8 cellular contexts compared by ENCODE assay signal in the genomic region with DNA sequence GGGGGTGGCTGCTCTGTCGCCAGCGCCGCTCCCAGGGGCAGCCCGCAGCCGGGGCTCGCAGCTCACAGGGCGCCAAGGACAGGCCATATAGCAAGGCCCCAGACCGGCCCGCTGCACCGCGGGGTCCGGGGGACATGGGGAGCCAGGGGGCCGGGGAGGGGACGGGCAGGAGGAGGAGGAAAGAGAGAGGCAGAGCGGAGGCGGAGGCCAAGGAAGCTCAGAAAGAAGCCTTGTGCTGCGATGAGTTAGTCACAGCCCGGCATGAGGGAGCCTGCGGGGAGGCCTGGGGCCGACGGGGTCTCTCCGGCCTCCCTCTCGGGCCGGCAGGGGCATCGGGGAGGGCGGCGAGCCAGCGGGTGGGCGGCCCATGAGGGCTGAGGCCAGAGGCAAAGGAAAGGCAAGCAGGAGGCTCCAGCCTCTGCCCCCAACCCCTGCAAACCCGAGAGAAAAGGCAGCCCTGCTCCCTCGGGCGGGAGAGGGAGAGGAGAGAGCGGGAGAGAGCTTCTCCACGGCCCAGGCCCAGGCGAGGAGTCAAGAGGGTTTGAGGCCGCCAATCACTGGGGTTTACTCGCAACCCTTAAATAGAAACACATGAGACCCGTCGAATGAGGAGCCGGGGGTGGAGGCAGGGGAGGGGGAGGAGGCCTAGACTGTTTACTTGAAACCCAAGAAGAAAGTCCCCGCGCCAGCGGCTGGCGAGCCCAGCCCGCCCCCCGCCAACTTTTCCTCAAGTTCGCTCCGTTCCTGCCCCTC.
DNase-seq lines count a peak whose midpoint lies in the region; ATAC-seq, FAIRE-seq and TF ChIP-seq lines count a peak whose summit lies in the region.

No MANE protein-coding gene starts in this region.

- DNase-seq in RCC 7860 (ENCODE audit: low spot score) (peak; percentile 23), ascending aorta (ENCODE audit: low spot score in 2 of 2) (peak; percentile 77 to 93), iPS DF 19.7 (ENCODE audit: low read depth, low spot score) (peak; percentile 52), NOMO-1 (lab: John Stamatoyannopoulos, UW; ENCODE audit: unreplicated experiment in 2 of 2) (no peak)

- peak in 1 of 3 experiments; percentile 36 for TF ChIP-seq CTCF in ascending aorta (IDR thresholded peaks at IDR 0.05)

- peak; percentile 51 for ATAC-seq in GM19395 (IDR thresholded peaks at IDR 0.05; ENCODE audit: unreplicated experiment)
- no peak for ATAC-seq in HG03196 (IDR thresholded peaks at IDR 0.05; ENCODE audit: unreplicated experiment)

- peaks cover 16 to 31% of the 10 kb centered on the region in 2 donors for H3K4me1 ChIP-seq in ascending aorta
- peaks cover 53 to 68% (median 59%) of the 10 kb centered on the region in 3 donors for H3K4me1 ChIP-seq in skeletal muscle tissue (ENCODE audit: control insufficient read depth in 3 of 3, insufficient read depth in 3 of 3, low read length in 3 of 3)

- H3K4me3 ChIP-seq in ascending aorta (peak overlapping the region; percentile 61 to 94), skeletal muscle tissue (ENCODE audit: low read length in 3 of 3) (peak overlapping the region; percentile 65 to 77 (median 76))

- H3K36me3 ChIP-seq in ascending aorta (peaks cover 5 to 16% of the 10 kb centered on the region in 2 donors), skeletal muscle tissue (ENCODE audit: control insufficient read depth in 3 of 3, insufficient read depth in 3 of 3, low read length in 3 of 3) (peaks cover 16 to 23% (median 19%) of the 10 kb centered on the region in 3 donors)

- H3K9me3 ChIP-seq in ascending aorta (no peaks in the 10 kb centered on the region), skeletal muscle tissue (ENCODE audit: control insufficient read depth in 3 of 3, low read length in 3 of 3) (no peaks in the 10 kb centered on the region)

- peak; percentile 95 for FAIRE-seq in A204.1 (lab: Jason Lieb, UNC)
- no peak for FAIRE-seq in RCC 7860 (lab: Jason Lieb, UNC)

- H3K27ac ChIP-seq in ascending aorta (peak overlapping the region; percentile 93), skeletal muscle tissue (ENCODE audit: low read depth, low read length) (peak overlapping the region; percentile 92)

- intact Hi-C loops in ascending aorta (cut with DNase I), result loop anchor here (1.0 kb wide), 1 partner anchor 41 kb away; no protein-coding TSS in a partner anchor

- no peaks in the 10 kb centered on the region for H3K27me3 ChIP-seq in ascending aorta
- no peaks in the 10 kb centered on the region for H3K27me3 ChIP-seq in skeletal muscle tissue (ENCODE audit: control insufficient read depth in 3 of 3, insufficient read depth in 3 of 3, low read length in 3 of 3)

- H3K9ac ChIP-seq in skeletal muscle tissue (ENCODE audit: low read depth in 1 of 3, low read length in 3 of 3), result peak overlapping the region; percentile 78 to 85 (median 82)

Comparison
In these comparisons a context has a peak if more than half of its experiments do, and no peak if none do; other contexts are left out.
1. DNase-seq: peak in RCC 7860 (single experiment), ascending aorta (2 of 2) and iPS DF 19.7 (single experiment); none in NOMO-1 (0 of 2).